ENCODE assay signal across 3 cellular contexts in genomic region chr11:71233896-71234852, GRCh38. TPM values are rescaled to one million over a fixed set of nuclear protein-coding genes. Genes with fewer than 3 reads are reported as not detected.
"Had no signal": no experiment of that assay in that cellular context is flagged by ENCODE, and none has a peak within 500 bp of the region (broad histone marks: within the 10 kb centered on the region; RNA-seq: fewer than 3 reads in every experiment).

No MANE protein-coding gene starts in this region.

RNA-seq across cellular contexts. Expression of gene SHANK2, which starts 18.2 kb away (rescaled TPM):
- total RNA-seq: activated CD4-positive, alpha-beta memory T cell treated with anti-CD3 and anti-CD28 coated beads for 36 hours; activated CD4-positive, alpha-beta T cell treated with anti-CD3 and anti-CD28 coated beads, Interleukin-2, amount 10 ng/mL, durations not matched to agents 7 days and 5 days; activated naive CD4-positive, alpha-beta T cell treated with anti-CD3 and anti-CD28 coated beads for 36 hours had no signal
